34 cellular contexts compared by ENCODE assay signal in genomic region chr11:10680956-10681487, GRCh38. TPM values are rescaled to one million over a fixed set of nuclear protein-coding genes. Genes with fewer than 3 reads are reported as not detected.
DNase-seq lines count a peak whose midpoint lies in the region; ATAC-seq, FAIRE-seq and TF ChIP-seq lines count a peak whose summit lies in the region.
"Had no signal": no experiment of that assay in that cellular context is flagged by ENCODE, and none has a peak within 500 bp of the region (broad histone marks: within the 10 kb centered on the region; RNA-seq: fewer than 3 reads in every experiment).

No MANE protein-coding gene starts in this region.

- H3K27me3 ChIP-seq in GM23248 (replicated peaks; ENCODE audit: insufficient read depth), result no peaks in the 10 kb centered on the region
- no peaks in the 10 kb centered on the region for H3K27me3 ChIP-seq in HAP-1 (ENCODE audit: low read depth)
- H3K27me3 ChIP-seq: BLaER1 treated with 17β-estradiol and CSF1 and Interleukin-3, amounts not matched to agents 10 nM and 100 nM; colonic mucosa; upper lobe of left lung had no signal

- H3K4me1 ChIP-seq in GM23248 (ENCODE audit: insufficient read depth), result no peaks in the 10 kb centered on the region
- H3K4me1 ChIP-seq in HAP-1, result no peaks in the 10 kb centered on the region
- H3K4me1 ChIP-seq: Caco-2, colonic mucosa had no signal

- no peak overlapping the region for H3K4me2 ChIP-seq in GM23248 (ENCODE audit: unreplicated experiment)
- H3K4me2 ChIP-seq: BLaER1 treated with 17β-estradiol and CSF1 and Interleukin-3, amounts not matched to agents 10 nM and 100 nM; GM23338; hepatocyte; smooth muscle cell had no signal

- H3K9ac ChIP-seq in GM23248, result no peak overlapping the region
- H3K9ac ChIP-seq: BLaER1 treated with 17β-estradiol and CSF1 and Interleukin-3, amounts not matched to agents 10 nM and 100 nM had no signal

- no peak overlapping the region for H2AFZ ChIP-seq in GM23248
- H2AFZ ChIP-seq: GM23338, hepatocyte had no signal

- H3K4me3 ChIP-seq in GM23248 (no peak overlapping the region), HAP-1 (no peak overlapping the region)
- H3K4me3 ChIP-seq: BLaER1 treated with 17β-estradiol and CSF1 and Interleukin-3, amounts not matched to agents 10 nM and 100 nM; colonic mucosa; GM23338; hepatocyte; smooth muscle cell; upper lobe of left lung had no signal

- H3K79me2 ChIP-seq in GM23248 (ENCODE audit: insufficient read depth), result no peaks in the 10 kb centered on the region
- H3K79me2 ChIP-seq: hepatocyte had no signal

- no peak for FAIRE-seq in GM12892 (lab: Jason Lieb, UNC)
- FAIRE-seq: HepG2 had no signal

- H3F3A ChIP-seq in GM23248 (ENCODE audit: insufficient read depth), result no peaks in the 10 kb centered on the region

- H3K9me2 ChIP-seq in GM23248 (ENCODE audit: insufficient read depth), result no peaks in the 10 kb centered on the region

- no peak for ATAC-seq in omental fat pad (ENCODE audit: low FRiP score)
- ATAC-seq: activated naive CD4-positive, alpha-beta T cell treated with anti-CD3 and anti-CD28 coated beads, Interleukin-2, amount 50 U/mL, for 72 hours; effector memory CD8-positive, alpha-beta T cell; GM23338; HepG2; stimulated activated naive CD8-positive, alpha-beta T cell treated with anti-CD3 and anti-CD28 coated beads, Interleukin-15, amount 100 ng/mL, for 72 hours had no signal

- no peaks in the 10 kb centered on the region for H3K9me3 ChIP-seq in GM23248 (ENCODE audit: low read depth)
- no peaks in the 10 kb centered on the region; the same call in 1 of the 2 replicates for H3K9me3 ChIP-seq in HAP-1
- H3K9me3 ChIP-seq: BLaER1 treated with 17β-estradiol and CSF1 and Interleukin-3, amounts not matched to agents 10 nM and 100 nM; Caco-2; colonic mucosa; upper lobe of left lung had no signal

- TF ChIP-seq CTCF in omental fat pad (IDR thresholded peaks at IDR 0.05), result no peak

- H3K27ac ChIP-seq in GM23248, result no peak overlapping the region
- H3K27ac ChIP-seq in cingulate gyrus (ENCODE audit: low read depth, low read length), result peak overlapping the region; percentile 51
- H3K27ac ChIP-seq: BLaER1 treated with 17β-estradiol and CSF1 and Interleukin-3, amounts not matched to agents 10 nM and 100 nM; colonic mucosa; hepatocyte; HL-60; upper lobe of left lung had no signal

- DNase-seq in COLO668 (lab: John Stamatoyannopoulos, UW; ENCODE audit: unreplicated experiment) (peak; percentile 12), GM23248 (peak; percentile 26), renal cortical epithelial cell (ENCODE audit: low read depth) (peak; percentile 25), GM12892 (ENCODE audit: insufficient read length) (no peak), HAP-1 (ENCODE audit: low spot score in 2 of 2) (no peak), midbrain (lab: John Stamatoyannopoulos, UW) (no peak), omental fat pad (ENCODE audit: low spot score) (no peak)
- DNase-seq: activated CD4-positive, alpha-beta T cell treated with anti-CD3 and anti-CD28 coated beads for 1 hour; activated T-cell treated with anti-CD3 and anti-CD28 coated beads for 4 hours; Caco-2; colonic mucosa; DMS79 treated with DMSO at 0.1 percent for 48 hours; effector memory CD8-positive, alpha-beta T cell; erythroblast; foreskin melanocyte; Kasumi-1; MV-4-11; NCI-H2081; NCI-H446; nucleus accumbens; Right ventricle myocardium superior; stimulated activated CD4-positive, alpha-beta T cell treated with anti-CD3 and anti-CD28 coated beads, Interleukin-1b, Interleukin-23, amount 100 ng/mL, for 48 hours; stimulated activated CD8-positive, alpha-beta memory T cell treated with anti-CD3 and anti-CD28 coated beads, Interleukin-4, amount 100 ng/mL, for 48 hours; stimulated activated naive CD8-positive, alpha-beta T cell treated with anti-CD3 and anti-CD28 coated beads, Interleukin-15, amount 100 ng/mL, for 72 hours; upper lobe of left lung had no signal

- in situ Hi-C loops in GM23248 (cut with MboI), result no loop called here
- in situ Hi-C loops in HAP-1 (cut with MboI; ENCODE audit: low sequenced_read_pairs), result no loop called here

- TF ChIP-seq POLR2A in GM12892 (IDR thresholded peaks at IDR 0.05; ENCODE audit: low read depth, low read length), result no peak

- H3K36me3 ChIP-seq in GM23248 (ENCODE audit: low read depth) (no peaks in the 10 kb centered on the region), HAP-1 (replicated peaks) (no peaks in the 10 kb centered on the region)
- H3K36me3 ChIP-seq: BLaER1 treated with 17β-estradiol and CSF1 and Interleukin-3, amounts not matched to agents 10 nM and 100 nM; colonic mucosa; upper lobe of left lung had no signal

- no peaks in the 10 kb centered on the region for H4K20me1 ChIP-seq in GM23248 (ENCODE audit: insufficient read depth)
- H4K20me1 ChIP-seq: BLaER1 treated with 17β-estradiol and CSF1 and Interleukin-3, amounts not matched to agents 10 nM and 100 nM had no signal

- WGBS in GM23248 (ENCODE audit: low coverage in 1 of 2, low lambda C conversion rate in 2 of 2, missing lambda C conversion rate in 2 of 2), 2 experiments, result 97 to 100% methylated on average over 3 of the region's 3 CpGs

RNA-seq across cellular contexts. Expression of gene IRAG1, which starts 12.5 kb away (rescaled TPM):
- total RNA-seq in GM23248 (2014; rRNA removed; shearing (Covaris generic)), result 5.9 and 6.7 TPM in 2 replicates
- 4.5 and 5.3 TPM in 2 replicates for polyA plus RNA-seq in GM23248 (2016; fragmentation: Nextera tagmentation; extraction: Ambion mirVana)
- under 0.01 and 0.15 TPM in 2 replicates for total RNA-seq in renal cortical epithelial cell
- not detected for polyA plus RNA-seq in GM12892 (2012; ENCODE audit: missing spikeins)
- 10 to 100 TPM in 2 of 4 donors, 1 to 10 TPM in 2; 3.3 to 32.3 (median 7.7) TPM for total RNA-seq in omental fat pad
- total RNA-seq: activated naive CD4-positive, alpha-beta T cell treated with anti-CD3 and anti-CD28 coated beads, Interleukin-2, amount 50 U/mL, for 72 hours; T-helper 2 cell treated with Interferon-gamma antibody and Interleukin-4, amounts not matched to agents 100 ng/mL and 5 ng/mL, for 36 hours had no signal

Comparison
In these comparisons a context has a peak if more than half of its experiments do, and no peak if none do; other contexts are left out.
1. DNase-seq: peak in COLO668 (single experiment), GM23248 (single experiment) and renal cortical epithelial cell (single experiment); none in GM12892 (single experiment), HAP-1 (0 of 2), midbrain (single experiment) and omental fat pad (single experiment).